1 cellular context compared by ENCODE assay signal in genomic region chr13:80296638-80297037, GRCh38.
TF ChIP-seq lines count a peak whose summit lies in the region.

No MANE protein-coding gene starts in this region.

TF ChIP-seq in H1, 55 proteins besides CTCF, POLR2A, EP300 and RAD21 (continued from another document):
- no peak for TF ChIP-seq CHD7 (IDR thresholded peaks at IDR 0.05; ENCODE audit: insufficient replicate concordance, low read length)
- TF ChIP-seq CTBP2 (IDR thresholded peaks at IDR 0.05; ENCODE audit: borderline replicate concordance, insufficient read depth, insufficient read length, low read length) = no peak
- TF ChIP-seq BRCA1 (IDR thresholded peaks at IDR 0.05; ENCODE audit: low read depth, low read length) = no peak
- TF ChIP-seq POLR2AphosphoS5 (IDR thresholded peaks at IDR 0.05; ENCODE audit: low read depth, low read length) = no peak
- TF ChIP-seq CHD2 (IDR thresholded peaks at IDR 0.05; ENCODE audit: low read length) = no peak
- no peak for TF ChIP-seq YY1 (IDR thresholded peaks at IDR 0.05; ENCODE audit: low read depth, low read length)
- no peak for TF ChIP-seq JUND (IDR thresholded peaks at IDR 0.05; ENCODE audit: low read length)
- TF ChIP-seq RBBP5 (IDR thresholded peaks at IDR 0.05; ENCODE audit: borderline replicate concordance, low read depth, low read length) = no peak
- TF ChIP-seq FOSL1 (IDR thresholded peaks at IDR 0.05; ENCODE audit: insufficient read depth, low read depth, low read length) = no peak
- TF ChIP-seq GABPA (IDR thresholded peaks at IDR 0.05; ENCODE audit: borderline replicate concordance, insufficient read depth, low read length) = no peak
- no peak for TF ChIP-seq MAFK (IDR thresholded peaks at IDR 0.05; ENCODE audit: low read depth, low read length)
TF ChIP-seq in H1: peak in this region for 0.
